In genomic region chr5:139271201-139272027, GRCh38 we compare ENCODE assay signal across 11 cellular contexts. TPM values are rescaled to one million over a fixed set of nuclear protein-coding genes. Genes with fewer than 3 reads are reported as not detected.
DNase-seq lines count a peak whose midpoint lies in the region; TF ChIP-seq lines count a peak whose summit lies in the region.
"Had no signal": no experiment of that assay in that cellular context is flagged by ENCODE, and none has a peak within 500 bp of the region (broad histone marks: within the 10 kb centered on the region; RNA-seq: fewer than 3 reads in every experiment).

No MANE protein-coding gene starts in this region.

- DNase-seq in SKM-1 treated with dmso at 0.1 percent for 144 hours (lab: John Stamatoyannopoulos, UW; ENCODE audit: unreplicated experiment) (peak; percentile 20), SKM-1 (lab: John Stamatoyannopoulos, UW; ENCODE audit: unreplicated experiment) (no peak), OCI-M1 (lab: John Stamatoyannopoulos, UW) (peak; percentile 66), esophagus muscularis mucosa (ENCODE audit: extremely low spot score) (no peak), smooth muscle cell (lab: John Stamatoyannopoulos, UW; ENCODE audit: unreplicated experiment) (no peak), HPDE6-E6E7 (ENCODE audit: extremely low spot score) (no peak), mucosa of gallbladder (ENCODE audit: low spot score) (no peak), NCI-H128 (lab: John Stamatoyannopoulos, UW; ENCODE audit: unreplicated experiment) (no peak)
- DNase-seq: activated CD4-positive, alpha-beta T cell treated with anti-CD3 and anti-CD28 coated beads, Interleukin-2, amount 10 ng/mL, durations not matched to agents 24 days and 14 days; NCI-H1694 treated with DMSO at 0.1 percent for 48 hours had no signal

- H3K27ac ChIP-seq in esophagus muscularis mucosa (replicated peaks in 1 of 4) = peak overlapping the region; percentile 73 to 86 (median 80)
- H3K27ac ChIP-seq in smooth muscle cell (ENCODE audit: low read depth) = peak overlapping the region; percentile 39
- H3K27ac ChIP-seq: vagina had no signal

- peak in 1 of 3 experiments; percentile 4 for TF ChIP-seq CTCF in esophagus muscularis mucosa (IDR thresholded peaks at IDR 0.05)
- no peak for TF ChIP-seq CTCF in smooth muscle cell (IDR thresholded peaks at IDR 0.05; ENCODE audit: borderline replicate concordance, insufficient read depth, poor library complexity, severe bottlenecking)

- WGBS in esophagus muscularis mucosa = 30% methylated on average over 4 of the region's 4 CpGs
- WGBS in smooth muscle cell (ENCODE audit: low lambda C conversion rate) = 21% methylated on average over 4 of the region's 4 CpGs

- TF ChIP-seq POLR2A in esophagus muscularis mucosa (IDR thresholded peaks at IDR 0.05; ENCODE audit: low read depth) = no peak

- H3K36me3 ChIP-seq in esophagus muscularis mucosa = peaks cover 0 to 5% (median 0%) of the 10 kb centered on the region in 4 donors
- H3K36me3 ChIP-seq in smooth muscle cell (ENCODE audit: low read depth) = no peaks in the 10 kb centered on the region
- H3K36me3 ChIP-seq: vagina had no signal

- H3K4me2 ChIP-seq in smooth muscle cell = peak overlapping the region; percentile 22

- no peaks in the 10 kb centered on the region for H3K27me3 ChIP-seq in esophagus muscularis mucosa
- H3K27me3 ChIP-seq in smooth muscle cell (ENCODE audit: low read depth) = no peaks in the 10 kb centered on the region
- H3K27me3 ChIP-seq: vagina had no signal

- peaks cover 13% of the 10 kb centered on the region for H3F3A ChIP-seq in smooth muscle cell (ENCODE audit: low read depth)

- no peak for TF ChIP-seq EP300 in esophagus muscularis mucosa (IDR thresholded peaks at IDR 0.05)

- H3K4me3 ChIP-seq in esophagus muscularis mucosa = no peak overlapping the region
- H3K4me3 ChIP-seq in smooth muscle cell = no peak overlapping the region
- H3K4me3 ChIP-seq: vagina had no signal

- H3K4me1 ChIP-seq in esophagus muscularis mucosa = peaks cover 50 to 61% (median 54%) of the 10 kb centered on the region in 4 donors
- H3K4me1 ChIP-seq in smooth muscle cell (ENCODE audit: low read depth) = peaks cover 26% of the 10 kb centered on the region

- H3K79me2 ChIP-seq in smooth muscle cell (ENCODE audit: low read depth) = peaks cover 5% of the 10 kb centered on the region

- intact Hi-C loops in esophagus muscularis mucosa (cut with DNase I) = no loop called here

- H3K9me3 ChIP-seq in esophagus muscularis mucosa (no peaks in the 10 kb centered on the region), smooth muscle cell (replicated peaks; ENCODE audit: low read depth) (no peaks in the 10 kb centered on the region)
- H3K9me3 ChIP-seq: vagina had no signal

- no peak overlapping the region for H3K9ac ChIP-seq in smooth muscle cell (ENCODE audit: low read depth)

- no peaks in the 10 kb centered on the region for H4K20me1 ChIP-seq in smooth muscle cell (ENCODE audit: low read depth)

- H2AFZ ChIP-seq in smooth muscle cell (ENCODE audit: low read depth) = no peak overlapping the region

RNA-seq across cellular contexts. Expression of gene MATR3, which starts 22.1 kb away (rescaled TPM):
- total RNA-seq in esophagus muscularis mucosa (100 to 1,000 TPM; 164 to 234 (median 220) TPM), smooth muscle cell (267 and 353 TPM in 2 replicates), mucosa of gallbladder (161 TPM)
- 151 and 169 TPM in 2 replicates for polyA plus RNA-seq in smooth muscle cell

Comparison
In these comparisons a context has a peak if more than half of its experiments do, and no peak if none do; other contexts are left out.
1. DNase-seq: peak in SKM-1 treated with dmso at 0.1 percent for 144 hours (single experiment) and OCI-M1 (single experiment); none in SKM-1 (single experiment), esophagus muscularis mucosa (single experiment), smooth muscle cell (single experiment), HPDE6-E6E7 (single experiment), mucosa of gallbladder (single experiment) and NCI-H128 (single experiment).